ENCODE assay signal across 13 cellular contexts in genomic region chr2:9941996-9942390, GRCh38. TPM values are rescaled to one million over a fixed set of nuclear protein-coding genes. Genes with fewer than 3 reads are reported as not detected.
DNase-seq lines count a peak whose midpoint lies in the region; ATAC-seq and TF ChIP-seq lines count a peak whose summit lies in the region.
"Had no signal": no experiment of that assay in that cellular context is flagged by ENCODE, and none has a peak within 500 bp of the region (broad histone marks: within the 10 kb centered on the region; RNA-seq: fewer than 3 reads in every experiment).

No MANE protein-coding gene starts in this region.

- H3K27me3 Mint-ChIP-seq in HFFc6 (ENCODE audit: insufficient read depth): peaks cover 14% of the 10 kb centered on the region
- peaks cover 26% of the 10 kb centered on the region for H3K27me3 Mint-ChIP-seq in central memory CD8-positive, alpha-beta T cell

- no peaks in the 10 kb centered on the region for H3K9me3 Mint-ChIP-seq in HFFc6
- no peaks in the 10 kb centered on the region for H3K9me3 Mint-ChIP-seq in central memory CD8-positive, alpha-beta T cell

- no peak overlapping the region for H3K4me3 ChIP-seq in suprapubic skin
- H3K4me3 ChIP-seq: BLaER1 treated with 17β-estradiol and CSF1 and Interleukin-3, amounts not matched to agents 10 nM and 100 nM had no signal

- ATAC-seq in central memory CD8-positive, alpha-beta T cell (replicated peaks; ENCODE audit: extremely low read depth, poor library complexity, severe bottlenecking): no peak

- peak overlapping the region; percentile 70 for H3K27ac ChIP-seq in suprapubic skin
- H3K27ac ChIP-seq: BLaER1 treated with 17β-estradiol and CSF1 and Interleukin-3, amounts not matched to agents 10 nM and 100 nM had no signal

- peaks cover 40% of the 10 kb centered on the region for H3K4me1 ChIP-seq in suprapubic skin
- H3K4me1 ChIP-seq: BLaER1 treated with 17β-estradiol and CSF1 and Interleukin-3, amounts not matched to agents 10 nM and 100 nM had no signal

- H3K36me3 Mint-ChIP-seq in HFFc6 (ENCODE audit: low read depth): no peaks in the 10 kb centered on the region
- H3K36me3 Mint-ChIP-seq in central memory CD8-positive, alpha-beta T cell (ENCODE audit: insufficient read depth): peaks cover 3% of the 10 kb centered on the region

- no peak for DNase-seq in HFFc6
- no peak for DNase-seq in central memory CD8-positive, alpha-beta T cell (ENCODE audit: low spot score in 2 of 2)
- DNase-seq in left kidney (ENCODE audit: low read depth, low spot score): peak; percentile 43
- no peak for DNase-seq in suprapubic skin (ENCODE audit: low spot score in 2 of 2)
- DNase-seq in activated CD4-positive, alpha-beta T cell treated with anti-CD3 and anti-CD28 coated beads for 1 hour: no peak
- DNase-seq in T1000 (lab: John Stamatoyannopoulos, UW): no peak
- no peak for DNase-seq in GM19238 (ENCODE audit: insufficient read length, low spot score)
- DNase-seq: KBM-7, NCI-H1048, NCI-H146, NCI-H226, NCI-H526 treated with DMSO at 0.1 percent for 48 hours had no signal

- H3K9me3 ChIP-seq in suprapubic skin: no peaks in the 10 kb centered on the region
- H3K9me3 ChIP-seq: BLaER1 treated with 17β-estradiol and CSF1 and Interleukin-3, amounts not matched to agents 10 nM and 100 nM had no signal

- TF ChIP-seq CTCF in HFFc6 (IDR thresholded peaks at IDR 0.05): no peak
- TF ChIP-seq CTCF in suprapubic skin (IDR thresholded peaks at IDR 0.05): no peak

- no peaks in the 10 kb centered on the region for H3K27me3 ChIP-seq in suprapubic skin
- H3K27me3 ChIP-seq: BLaER1 treated with 17β-estradiol and CSF1 and Interleukin-3, amounts not matched to agents 10 nM and 100 nM had no signal

- peaks cover 34% of the 10 kb centered on the region for H3K4me1 Mint-ChIP-seq in HFFc6 (ENCODE audit: low read depth)
- H3K4me1 Mint-ChIP-seq in central memory CD8-positive, alpha-beta T cell: no peaks in the 10 kb centered on the region

- no peak for TF ChIP-seq EP300 in suprapubic skin (IDR thresholded peaks at IDR 0.05)

- no peak for TF ChIP-seq POLR2A in suprapubic skin (IDR thresholded peaks at IDR 0.05)

- peak overlapping the region; percentile 78; the same call in 1 of the 2 replicates for H3K27ac Mint-ChIP-seq in HFFc6
- H3K27ac Mint-ChIP-seq in central memory CD8-positive, alpha-beta T cell (ENCODE audit: low read depth): peak overlapping the region; percentile 36

- H3K36me3 ChIP-seq in suprapubic skin: no peaks in the 10 kb centered on the region
- H3K36me3 ChIP-seq: BLaER1 treated with 17β-estradiol and CSF1 and Interleukin-3, amounts not matched to agents 10 nM and 100 nM had no signal

- WGBS in suprapubic skin: 43% methylated on average over 6 of the region's 6 CpGs

- H3K4me3 Mint-ChIP-seq in HFFc6: peak overlapping the region; percentile 59; the same call in 1 of the 2 replicates
- H3K4me3 Mint-ChIP-seq in central memory CD8-positive, alpha-beta T cell: no peak overlapping the region

RNA-seq across cellular contexts. Expression of gene GRHL1, which starts 9.5 kb away (rescaled TPM):
- under 1 TPM; 0.46 to 0.76 (median 0.59) TPM for total RNA-seq in HFFc6 (2021; fragmentation: NEBNext Ultra II Directional; extraction: Animal tissue kit (Norgen Biotek cat#: 25700))
- total RNA-seq in suprapubic skin: 100 to 1,000 TPM; 112 to 233 (median 121) TPM

Comparison
In these comparisons a context has a peak if more than half of its experiments do, and no peak if none do; other contexts are left out.
1. RNA of gene GRHL1, which starts 9.5 kb away (total RNA-seq): 112 to 233 TPM in suprapubic skin; 0.46 to 0.76 TPM in HFFc6; every median in the first group is over 10 times any median in the second.